ENCODE assay signal across 8 cellular contexts in the genomic region with DNA sequence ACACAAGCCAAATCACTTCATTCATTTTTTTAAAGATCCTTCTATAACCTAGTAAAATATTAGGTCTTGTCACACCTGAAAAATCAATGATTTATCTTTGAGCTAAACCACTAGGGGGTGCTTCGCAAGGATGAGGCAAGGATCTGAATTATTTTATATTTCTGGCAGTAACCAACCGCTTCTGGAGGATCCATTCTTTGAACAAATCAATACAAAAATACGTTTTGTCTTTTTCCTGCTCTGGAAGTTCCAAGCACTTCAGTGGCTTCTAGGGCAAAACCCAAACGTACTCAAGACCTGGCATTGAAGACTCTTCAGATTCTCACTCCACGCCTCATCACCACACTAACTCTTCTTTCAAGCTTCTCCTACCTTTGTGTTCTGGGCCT. TPM values are rescaled to one million over a fixed set of nuclear protein-coding genes. Genes with fewer than 3 reads are reported as not detected.
DNase-seq lines count a peak whose midpoint lies in the region; ATAC-seq and TF ChIP-seq lines count a peak whose summit lies in the region.

No MANE protein-coding gene starts in this region.

- peak overlapping the region; percentile 74 for H3K9ac ChIP-seq in HCT116 (ENCODE audit: low read length)

- H3K4me2 ChIP-seq in HCT116 (ENCODE audit: low read length) = peak overlapping the region; percentile 76

- TF ChIP-seq CTCF in HCT116 (IDR thresholded peaks at IDR 0.05 in 2 of 3, conservative IDR thresholded peaks at IDR 0.05 in 1 of 3; ENCODE audit: borderline replicate concordance in 1 of 3, insufficient read depth in 1 of 3, low read depth in 2 of 3, low read length in 2 of 3) = peak; percentile 54 to 79 (median 72)

- H3K27me3 ChIP-seq in HCT116 (ENCODE audit: insufficient read depth, low read length) (no peaks in the 10 kb centered on the region; the same call in 1 of the 2 replicates), iPS DF 6.9 (ENCODE audit: control insufficient read depth, insufficient read depth, low read length) (no peaks in the 10 kb centered on the region)

- peak; percentile 62 for TF ChIP-seq RAD21 in HCT116 (IDR thresholded peaks at IDR 0.05; ENCODE audit: low read depth)

- 0% methylated on average over 5 of the region's 5 CpGs for WGBS in adipose tissue, 3 donors
- no CpG with 5 or more reads among the region's 5 CpGs for WGBS in iPS DF 6.9 (ENCODE audit: insufficient coverage, insufficient read length)

- peak; percentile 42 to 70 for DNase-seq in NOMO-1 (lab: John Stamatoyannopoulos, UW; ENCODE audit: unreplicated experiment in 2 of 2)
- DNase-seq in NOMO-1 treated with dmso at 0.1 percent for 144 hours (lab: John Stamatoyannopoulos, UW; ENCODE audit: unreplicated experiment) = no peak
- DNase-seq in HCT116 (ENCODE audit: low read depth, low spot score) = peak; percentile 24
- DNase-seq in NCI-H2227 (lab: John Stamatoyannopoulos, UW; ENCODE audit: unreplicated experiment) = peak; percentile 51
- no peak for DNase-seq in iPS DF 6.9 (ENCODE audit: low read depth, low spot score)
- no peak for DNase-seq in stimulated activated CD4-positive, alpha-beta T cell treated with anti-CD3 and anti-CD28 coated beads, Interleukin-2, amount 100 ng/mL, for 24 hours

- TSS peak; percentile 59 for BruUV-seq in HCT116 (replicated peaks; lab: Mats Ljungman, UMichigan)

- POLR2A ChIA-PET in HCT116 (lab: Charles Lee) = interaction anchor here (1.0 to 1.9 kb wide), 3 partner anchors 11 to 20 kb away, joined by 3 to 9 read pairs (median 3); a partner anchor contains a TSS

- peak; percentile 38 for ATAC-seq in HCT116

- H3K4me3 ChIP-seq in HCT116 (replicated peaks in 1 of 2; ENCODE audit: low read depth in 1 of 2, low read length in 2 of 2) = peak overlapping the region; percentile 89 to 95
- H3K4me3 ChIP-seq in iPS DF 6.9 (ENCODE audit: low read length) = peak overlapping the region; percentile 87
- H3K4me3 ChIP-seq in skin epidermis = peak overlapping the region; percentile 75 to 98 (median 88)

- TF ChIP-seq POLR2A in HCT116 (IDR thresholded peaks at IDR 0.05; ENCODE audit: borderline replicate concordance, extremely low read depth, insufficient read depth, insufficient read length) = no peak

- no peaks in the 10 kb centered on the region for H3K9me3 ChIP-seq in HCT116 (ENCODE audit: control insufficient read depth in 1 of 2, insufficient read depth in 1 of 2, low read depth in 1 of 2, low read length in 2 of 2)
- no peaks in the 10 kb centered on the region for H3K9me3 ChIP-seq in iPS DF 6.9 (ENCODE audit: control insufficient read depth, insufficient read depth, low read length)

- peaks cover 12% of the 10 kb centered on the region; the same call in 1 of the 2 replicates for H4K20me1 ChIP-seq in HCT116 (ENCODE audit: insufficient read depth)

- no peaks in the 10 kb centered on the region for H3K9me2 ChIP-seq in HCT116 (ENCODE audit: insufficient read depth)

- CTCF ChIA-PET in HCT116 (lab: Charles Lee) = interaction anchor here (1.1 to 4.9 kb wide), 17 partner anchors 10 to 864 kb away, joined by 3 to 62 read pairs (median 8); a partner anchor contains a TSS

- peaks cover 50% of the 10 kb centered on the region for H3K79me2 ChIP-seq in HCT116 (ENCODE audit: insufficient read depth, low read length)

- intact Hi-C loops in HCT116 (cut with micrococcal nuclease) = loop anchor here (1.0 to 5.0 kb wide), 2 partner anchors 339 to 435 kb away; no protein-coding TSS in a partner anchor

- H3K4me1 ChIP-seq in HCT116 (ENCODE audit: control insufficient read depth in 1 of 2, insufficient read depth in 2 of 2, low read length in 2 of 2) (peaks cover 7 to 19% of the 10 kb centered on the region in 2 experiments; a peak in 3 of 4 replicates), iPS DF 6.9 (ENCODE audit: control insufficient read depth, insufficient read depth, low read length) (0 out of 2 replicates have a peak, but pooled peaks cover 1% of the 10 kb centered on the region)

- RAD21 ChIA-PET in HCT116 (lab: Charles Lee; ENCODE audit: low non-redundant PET in 1 of 2, low total read pairs in 2 of 2, uncharacterized antibody in 2 of 2, unreplicated experiment in 2 of 2) = interaction anchor here (0.6 to 2.2 kb wide), 4 partner anchors 11 to 600 kb away, joined by 4 to 13 read pairs (median 8); a partner anchor contains a TSS

- H3K36me3 ChIP-seq in HCT116 (ENCODE audit: control insufficient read depth in 1 of 2, insufficient read depth in 2 of 2, low read length in 2 of 2) = peaks cover 11 to 17% of the 10 kb centered on the region in 2 experiments; a peak in 3 of 4 replicates
- no peaks in the 10 kb centered on the region; the same call in 1 of the 2 replicates for H3K36me3 ChIP-seq in iPS DF 6.9 (ENCODE audit: control insufficient read depth, insufficient read depth, low read length)

- H3K27ac ChIP-seq in HCT116 (ENCODE audit: low read depth, low read length) = peak overlapping the region; percentile 43
- peak overlapping the region; percentile 78 for H3K27ac ChIP-seq in adipose tissue (ENCODE audit: low read depth, low read length)
- no peak overlapping the region for H3K27ac ChIP-seq in iPS DF 6.9 (ENCODE audit: low read length)
- peak overlapping the region; percentile 73 to 99 (median 96) for H3K27ac ChIP-seq in skin epidermis

- no peak overlapping the region for H2AFZ ChIP-seq in HCT116 (ENCODE audit: low read depth, low read length, poor library complexity, severe bottlenecking)

TF ChIP-seq in HCT116, 20 proteins besides CTCF, POLR2A, EP300 and RAD21:
- TF ChIP-seq, protein P1, sequence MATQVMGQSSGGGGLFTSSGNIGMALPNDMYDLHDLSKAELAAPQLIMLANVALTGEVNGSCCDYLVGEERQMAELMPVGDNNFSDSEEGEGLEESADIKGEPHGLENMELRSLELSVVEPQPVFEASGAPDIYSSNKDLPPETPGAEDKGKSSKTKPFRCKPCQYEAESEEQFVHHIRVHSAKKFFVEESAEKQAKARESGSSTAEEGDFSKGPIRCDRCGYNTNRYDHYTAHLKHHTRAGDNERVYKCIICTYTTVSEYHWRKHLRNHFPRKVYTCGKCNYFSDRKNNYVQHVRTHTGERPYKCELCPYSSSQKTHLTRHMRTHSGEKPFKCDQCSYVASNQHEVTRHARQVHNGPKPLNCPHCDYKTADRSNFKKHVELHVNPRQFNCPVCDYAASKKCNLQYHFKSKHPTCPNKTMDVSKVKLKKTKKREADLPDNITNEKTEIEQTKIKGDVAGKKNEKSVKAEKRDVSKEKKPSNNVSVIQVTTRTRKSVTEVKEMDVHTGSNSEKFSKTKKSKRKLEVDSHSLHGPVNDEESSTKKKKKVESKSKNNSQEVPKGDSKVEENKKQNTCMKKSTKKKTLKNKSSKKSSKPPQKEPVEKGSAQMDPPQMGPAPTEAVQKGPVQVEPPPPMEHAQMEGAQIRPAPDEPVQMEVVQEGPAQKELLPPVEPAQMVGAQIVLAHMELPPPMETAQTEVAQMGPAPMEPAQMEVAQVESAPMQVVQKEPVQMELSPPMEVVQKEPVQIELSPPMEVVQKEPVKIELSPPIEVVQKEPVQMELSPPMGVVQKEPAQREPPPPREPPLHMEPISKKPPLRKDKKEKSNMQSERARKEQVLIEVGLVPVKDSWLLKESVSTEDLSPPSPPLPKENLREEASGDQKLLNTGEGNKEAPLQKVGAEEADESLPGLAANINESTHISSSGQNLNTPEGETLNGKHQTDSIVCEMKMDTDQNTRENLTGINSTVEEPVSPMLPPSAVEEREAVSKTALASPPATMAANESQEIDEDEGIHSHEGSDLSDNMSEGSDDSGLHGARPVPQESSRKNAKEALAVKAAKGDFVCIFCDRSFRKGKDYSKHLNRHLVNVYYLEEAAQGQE (IDR thresholded peaks at IDR 0.05; ENCODE audit: low read depth) = no peak
- TF ChIP-seq TCF7L2 (IDR thresholded peaks at IDR 0.05; ENCODE audit: borderline replicate concordance, extremely low read depth, insufficient read depth, insufficient read length) (no peak), CBX3 (IDR thresholded peaks at IDR 0.05; ENCODE audit: low read depth) (no peak), ZNF274 (IDR thresholded peaks at IDR 0.05; ENCODE audit: low read depth, low read length) (no peak), SP1 (IDR thresholded peaks at IDR 0.05; ENCODE audit: low read depth) (no peak), SRF (IDR thresholded peaks at IDR 0.05; ENCODE audit: low read depth) (no peak), POLR2AphosphoS5 (IDR thresholded peaks at IDR 0.05; ENCODE audit: low read depth, low read length) (no peak), FOSL1 (IDR thresholded peaks at IDR 0.05; ENCODE audit: low read depth) (no peak), YY1 (IDR thresholded peaks at IDR 0.05; ENCODE audit: extremely low read depth, insufficient replicate concordance, low read depth, low read length) (no peak), SIN3A (IDR thresholded peaks at IDR 0.05; ENCODE audit: low read depth) (no peak)
- TF ChIP-seq, protein P2, sequence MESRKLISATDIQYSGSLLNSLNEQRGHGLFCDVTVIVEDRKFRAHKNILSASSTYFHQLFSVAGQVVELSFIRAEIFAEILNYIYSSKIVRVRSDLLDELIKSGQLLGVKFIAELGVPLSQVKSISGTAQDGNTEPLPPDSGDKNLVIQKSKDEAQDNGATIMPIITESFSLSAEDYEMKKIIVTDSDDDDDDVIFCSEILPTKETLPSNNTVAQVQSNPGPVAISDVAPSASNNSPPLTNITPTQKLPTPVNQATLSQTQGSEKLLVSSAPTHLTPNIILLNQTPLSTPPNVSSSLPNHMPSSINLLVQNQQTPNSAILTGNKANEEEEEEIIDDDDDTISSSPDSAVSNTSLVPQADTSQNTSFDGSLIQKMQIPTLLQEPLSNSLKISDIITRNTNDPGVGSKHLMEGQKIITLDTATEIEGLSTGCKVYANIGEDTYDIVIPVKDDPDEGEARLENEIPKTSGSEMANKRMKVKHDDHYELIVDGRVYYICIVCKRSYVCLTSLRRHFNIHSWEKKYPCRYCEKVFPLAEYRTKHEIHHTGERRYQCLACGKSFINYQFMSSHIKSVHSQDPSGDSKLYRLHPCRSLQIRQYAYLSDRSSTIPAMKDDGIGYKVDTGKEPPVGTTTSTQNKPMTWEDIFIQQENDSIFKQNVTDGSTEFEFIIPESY (IDR thresholded peaks at IDR 0.05; ENCODE audit: extremely low read depth, insufficient replicate concordance, low read length) = no peak
- TF ChIP-seq, protein P3, sequence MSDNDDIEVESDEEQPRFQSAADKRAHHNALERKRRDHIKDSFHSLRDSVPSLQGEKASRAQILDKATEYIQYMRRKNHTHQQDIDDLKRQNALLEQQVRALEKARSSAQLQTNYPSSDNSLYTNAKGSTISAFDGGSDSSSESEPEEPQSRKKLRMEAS (IDR thresholded peaks at IDR 0.05) = no peak

RNA-seq across cellular contexts. Expression of a gene that starts 0.5 kb away (rescaled TPM):
- 39.7 TPM for total RNA-seq in HCT116 (2021; ENCODE audit: unreplicated experiment)
- polyA plus RNA-seq in HCT116 (2012) = 26.3 and 26.9 TPM in 2 replicates
- polyA plus RNA-seq in adipose tissue = 10 to 100 TPM in 2 of 3 donors, 1 to 10 TPM in 1; 9.2 to 31.1 (median 10.9) TPM

RNA-seq across cellular contexts. Expression of a gene that starts 14.2 kb away (rescaled TPM):
- total RNA-seq in HCT116 (2021; ENCODE audit: unreplicated experiment) = 6.8 TPM
- 6.0 TPM in 2 replicates for polyA plus RNA-seq in HCT116 (2012)
- polyA plus RNA-seq in adipose tissue = 10 to 100 TPM in 2 of 3 donors, 1 to 10 TPM in 1; 3.9 to 34.5 (median 21.4) TPM

RNA-seq across cellular contexts. Expression of a gene that starts 38.3 kb away (rescaled TPM):
- total RNA-seq in HCT116 (2021; ENCODE audit: unreplicated experiment) = 30.3 TPM
- 26.1 and 29.1 TPM in 2 replicates for polyA plus RNA-seq in HCT116 (2012)
- 10 to 100 TPM in 1 of 3 donors, 1 to 10 TPM in 2; 2.3 to 18.2 (median 9.1) TPM for polyA plus RNA-seq in adipose tissue

Comparison
In these comparisons a context has a peak if more than half of its experiments do, and no peak if none do; other contexts are left out.
1. DNase-seq: peak in NOMO-1 (2 of 2), HCT116 (single experiment) and NCI-H2227 (single experiment); none in NOMO-1 treated with dmso at 0.1 percent for 144 hours (single experiment), iPS DF 6.9 (single experiment) and stimulated activated CD4-positive, alpha-beta T cell treated with anti-CD3 and anti-CD28 coated beads, Interleukin-2, amount 100 ng/mL, for 24 hours (0 of 2).
2. Peak in every context shown above with its lines, with median percentiles within 50 percentile points of each other: H3K4me3 ChIP-seq.